Comparison of ENCODE assay signal across 8 cellular contexts in the genomic region with DNA sequence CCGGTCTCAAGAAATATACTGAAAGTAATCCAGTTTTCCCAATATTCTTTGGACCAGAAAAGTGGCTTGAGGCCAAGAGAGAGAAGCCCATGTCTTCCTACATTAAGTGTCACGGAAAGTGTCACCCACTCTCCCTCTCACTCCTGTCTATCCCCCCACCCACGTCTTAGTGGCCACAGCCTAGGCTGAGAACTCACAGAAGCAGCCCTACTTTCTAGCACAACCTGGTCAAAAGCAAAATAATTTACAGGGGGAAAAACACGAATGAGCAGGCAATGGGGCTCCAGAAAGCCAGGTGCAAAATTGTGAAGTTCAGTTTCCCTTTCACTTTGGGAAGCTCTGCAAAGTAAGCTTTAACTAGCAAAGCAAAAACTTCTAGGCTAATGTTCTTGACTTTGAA.
DNase-seq lines count a peak whose midpoint lies in the region; ATAC-seq and TF ChIP-seq lines count a peak whose summit lies in the region.

No MANE protein-coding gene starts in this region.

- 43 to 50% (median 47%) methylated on average over 4 of the region's 4 CpGs for WGBS in stomach, 5 donors
- WGBS in aorta, 2 donors, result 48 to 62% methylated on average over 4 of the region's 4 CpGs

- intact Hi-C loops in stomach (cut with DNase I; ENCODE audit: low total_unique reads) (no loop called here), aorta (cut with DNase I) (loop anchor here (2.0 to 10.0 kb wide), 3 partner anchors 120 to 648 kb away; no protein-coding TSS in a partner anchor)

- TF ChIP-seq CTCF in stomach (IDR thresholded peaks at IDR 0.05), result no peak

- DNase-seq in activated effector memory CD4-positive, alpha-beta T cell treated with anti-CD3 and anti-CD28 coated beads, Interleukin-2, amount 50 U/mL, for 16 hours, result peak; percentile 67
- no peak for DNase-seq in activated effector memory CD4-positive, alpha-beta T cell treated with Interleukin-2 at 50 U/mL for 16 hours
- no peak for DNase-seq in activated naive CD4-positive, alpha-beta T cell treated with anti-CD3 and anti-CD28 coated beads, Interleukin-2, amount 50 U/mL, for 72 hours (ENCODE audit: low spot score in 2 of 2)
- DNase-seq in stomach (no peak), SHP77 treated with DMSO at 0.1 percent for 48 hours (lab: John Stamatoyannopoulos, UW) (no peak), aorta (no peak), pons (ENCODE audit: low spot score) (no peak)

- peak overlapping the region; percentile 74 to 85 for H3K27ac Mint-ChIP-seq in activated naive CD4-positive, alpha-beta T cell treated with anti-CD3 and anti-CD28 coated beads, Interleukin-2, amount 50 U/mL, for 72 hours

- H3K36me3 ChIP-seq in stomach (no peaks in the 10 kb centered on the region), aorta (ENCODE audit: control insufficient read depth in 1 of 2, insufficient read depth in 2 of 2, low read length in 1 of 2) (no peaks in the 10 kb centered on the region)

- H3K27ac ChIP-seq in stomach (peak overlapping the region in 4 of 5 donors; percentile 8 to 64 (median 50)), aorta (ENCODE audit: low read depth in 1 of 2, low read length in 2 of 2) (no peak overlapping the region)

- H3K4me1 ChIP-seq in stomach (peaks cover 0 to 33% (median 22%) of the 10 kb centered on the region in 4 donors), aorta (ENCODE audit: control insufficient read depth in 1 of 2, insufficient read depth in 2 of 2, low read length in 2 of 2) (no peaks in the 10 kb centered on the region)

- H3K9me3 ChIP-seq in stomach, result no peaks in the 10 kb centered on the region
- H3K9me3 ChIP-seq in aorta (ENCODE audit: control insufficient read depth, low read length), result no peaks in the 10 kb centered on the region

- TF ChIP-seq POLR2A in stomach (IDR thresholded peaks at IDR 0.05), result no peak

- TF ChIP-seq EP300 in stomach (IDR thresholded peaks at IDR 0.05), result no peak

- H3K36me3 Mint-ChIP-seq in activated naive CD4-positive, alpha-beta T cell treated with anti-CD3 and anti-CD28 coated beads, Interleukin-2, amount 50 U/mL, for 72 hours, result peaks cover 10 to 14% of the 10 kb centered on the region in 2 donors

- ATAC-seq in HG03045 (IDR thresholded peaks at IDR 0.05; ENCODE audit: unreplicated experiment) (peak; percentile 66), aorta (ENCODE audit: low FRiP score) (no peak)
- ATAC-seq in activated naive CD4-positive, alpha-beta T cell treated with anti-CD3 and anti-CD28 coated beads, Interleukin-2, amount 50 U/mL, for 72 hours, result peak in 1 of 2 donors; percentile 35

- H3K27me3 ChIP-seq in stomach, result no peaks in the 10 kb centered on the region
- no peaks in the 10 kb centered on the region for H3K27me3 ChIP-seq in aorta (ENCODE audit: control insufficient read depth in 1 of 2, insufficient read depth in 2 of 2, low read length in 1 of 2)

- H3K9me3 Mint-ChIP-seq in activated naive CD4-positive, alpha-beta T cell treated with anti-CD3 and anti-CD28 coated beads, Interleukin-2, amount 50 U/mL, for 72 hours, result no peaks in the 10 kb centered on the region

- H3K4me3 ChIP-seq in stomach (peak overlapping the region in 1 of 4 donors; percentile 1), aorta (ENCODE audit: low read length in 2 of 2) (no peak overlapping the region)

Comparison
In these comparisons a context has a peak if more than half of its experiments do, and no peak if none do; other contexts are left out.
1. H3K27ac ChIP-seq: peak in stomach (4 of 5); none in aorta (0 of 2).